Comparison of ENCODE assay signal across 8 cellular contexts in the genomic region with DNA sequence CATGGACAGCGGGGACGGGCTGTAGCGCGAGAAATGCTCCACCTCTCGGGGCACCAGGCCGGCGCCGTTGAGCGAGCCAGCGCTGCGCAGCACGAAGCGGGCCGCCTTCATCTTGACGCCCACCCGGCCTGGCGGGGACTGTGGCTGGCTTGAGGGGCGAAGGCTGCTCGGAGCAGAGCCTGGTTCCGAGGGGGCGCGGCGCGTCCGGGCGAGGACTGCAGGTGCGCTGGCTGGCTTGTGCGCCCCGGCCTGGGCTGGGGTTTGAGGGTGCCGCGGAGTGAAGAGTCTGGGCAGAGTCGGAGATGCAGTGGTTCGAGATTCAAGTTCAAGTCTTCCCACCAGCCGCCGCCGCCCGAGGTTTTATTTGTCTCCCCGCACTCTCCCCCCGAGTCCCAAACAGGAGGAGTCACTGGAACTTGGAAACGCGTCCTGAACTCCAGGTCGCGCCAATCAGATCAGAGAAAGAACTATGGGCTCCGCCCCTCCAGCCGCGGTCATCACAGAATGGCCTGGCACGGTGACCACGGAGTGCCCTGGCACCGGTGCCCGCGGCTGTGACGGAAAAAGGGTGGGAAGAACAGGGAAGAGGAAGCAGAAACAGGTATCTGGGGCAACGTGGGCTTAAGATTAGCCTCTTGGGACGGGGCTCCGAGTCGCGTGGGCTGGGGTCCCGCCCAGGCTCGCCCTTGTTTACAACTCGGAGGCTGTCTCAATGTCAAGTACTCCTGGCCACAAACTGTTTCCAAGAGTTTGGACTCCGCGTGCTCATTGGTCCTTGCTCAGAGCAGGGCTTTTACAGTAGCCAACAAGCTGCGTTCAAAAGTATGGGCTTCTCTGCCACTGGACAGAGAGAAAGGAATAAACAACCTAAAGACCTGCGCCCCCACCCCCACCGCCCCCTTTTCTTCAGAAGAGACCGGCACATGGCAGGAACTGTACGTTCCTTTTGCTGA. TPM values are rescaled to one million over a fixed set of nuclear protein-coding genes. Genes with fewer than 3 reads are reported as not detected.
DNase-seq lines count a peak whose midpoint lies in the region; TF ChIP-seq lines count a peak whose summit lies in the region.

A gene (minus strand): TSS at position 334 of the 953 bp plus-strand sequence. CDS start 223 bp downstream, at position 111.

- DNase-seq in EH (ENCODE audit: low read depth) (peak; percentile 67), NCI-H2029 treated with DMSO at 0.1 percent for 48 hours (lab: John Stamatoyannopoulos, UW) (peak; percentile 31), breast epithelium (ENCODE audit: low spot score in 2 of 2) (peak; percentile 97 to 98), prostate gland (ENCODE audit: low spot score) (peak; percentile 97), NCI-H524 treated with DMSO at 0.1 percent for 48 hours (lab: John Stamatoyannopoulos, UW) (no peak), NCI-H1694 treated with DMSO at 0.1 percent for 48 hours (lab: John Stamatoyannopoulos, UW) (no peak)
- DNase-seq in activated CD4-positive, alpha-beta T cell treated with anti-CD3 and anti-CD28 coated beads, Interleukin-2, amount 10 ng/mL, durations not matched to agents 24 days and 14 days, result no peak

- H3K27ac ChIP-seq in breast epithelium, result peak within 1 kb of the TSS; percentile 95 to 96
- H3K27ac ChIP-seq in prostate gland, result peak within 1 kb of the TSS; percentile 93 to 96

- peak; percentile 79 for TF ChIP-seq POLR2A in breast epithelium (IDR thresholded peaks at IDR 0.05)
- TF ChIP-seq POLR2A in prostate gland (IDR thresholded peaks at IDR 0.05), result peak; percentile 81

- H3K4me1 Mint-ChIP-seq in activated CD4-positive, alpha-beta T cell treated with anti-CD3 and anti-CD28 coated beads, Interleukin-2, amount 10 ng/mL, durations not matched to agents 24 days and 14 days, result no peaks in the 10 kb centered on the region

- peak in 1 of 3 donors; percentile 19 for TF ChIP-seq CTCF in breast epithelium (IDR thresholded peaks at IDR 0.05)
- no peak for TF ChIP-seq CTCF in prostate gland (IDR thresholded peaks at IDR 0.05)

- H3K9me3 ChIP-seq in breast epithelium (no peaks in the 10 kb centered on the region), iPS-15b (ENCODE audit: control insufficient read depth, insufficient read depth, low read length) (no peaks in the 10 kb centered on the region), prostate gland (no peaks in the 10 kb centered on the region)

- H3K27me3 Mint-ChIP-seq in activated CD4-positive, alpha-beta T cell treated with anti-CD3 and anti-CD28 coated beads, Interleukin-2, amount 10 ng/mL, durations not matched to agents 24 days and 14 days, result peaks cover 26% of the 10 kb centered on the region

- intact Hi-C loops in breast epithelium (cut with DNase I; ENCODE audit: low total_unique reads) (loop anchor here (5.0 kb wide), 1 partner anchor 44 kb away; no protein-coding TSS in a partner anchor), prostate gland (cut with DNase I) (loop anchor here (1.0 kb wide), 1 partner anchor 46 kb away; no protein-coding TSS in a partner anchor)
- intact Hi-C loops in activated CD4-positive, alpha-beta T cell treated with anti-CD3 and anti-CD28 coated beads, Interleukin-2, amount 10 ng/mL, durations not matched to agents 24 days and 14 days (cut with micrococcal nuclease), result no loop called here

- no peak within 1 kb of the TSS for H3K4me3 Mint-ChIP-seq in activated CD4-positive, alpha-beta T cell treated with anti-CD3 and anti-CD28 coated beads, Interleukin-2, amount 10 ng/mL, durations not matched to agents 24 days and 14 days

- no peaks in the 10 kb centered on the region for H3K36me3 Mint-ChIP-seq in activated CD4-positive, alpha-beta T cell treated with anti-CD3 and anti-CD28 coated beads, Interleukin-2, amount 10 ng/mL, durations not matched to agents 24 days and 14 days (ENCODE audit: low read depth)

- WGBS in prostate gland, result 2% methylated on average over 61 of the region's 67 CpGs

- H3K27me3 ChIP-seq in breast epithelium (no peaks in the 10 kb centered on the region), iPS-15b (ENCODE audit: control insufficient read depth, insufficient read depth, low read length) (peaks cover 23% of the 10 kb centered on the region), prostate gland (replicated peaks; ENCODE audit: insufficient read depth) (no peaks in the 10 kb centered on the region)

- no peaks in the 10 kb centered on the region for H3K9me3 Mint-ChIP-seq in activated CD4-positive, alpha-beta T cell treated with anti-CD3 and anti-CD28 coated beads, Interleukin-2, amount 10 ng/mL, durations not matched to agents 24 days and 14 days

- peak within 1 kb of the TSS; percentile 82 to 88 (median 87) for H3K4me3 ChIP-seq in breast epithelium
- peak within 1 kb of the TSS; percentile 76 for H3K4me3 ChIP-seq in iPS-15b (ENCODE audit: low read depth, low read length)
- peak within 1 kb of the TSS; percentile 69 to 78 for H3K4me3 ChIP-seq in prostate gland

- no peak within 1 kb of the TSS for H3K9ac ChIP-seq in iPS-15b (ENCODE audit: low read depth, low read length)

- H3K36me3 ChIP-seq in breast epithelium, result peaks cover 12% of the 10 kb centered on the region
- no peaks in the 10 kb centered on the region for H3K36me3 ChIP-seq in iPS-15b (ENCODE audit: control insufficient read depth, insufficient read depth, low read length)
- no peaks in the 10 kb centered on the region for H3K36me3 ChIP-seq in prostate gland

- H3K27ac Mint-ChIP-seq in activated CD4-positive, alpha-beta T cell treated with anti-CD3 and anti-CD28 coated beads, Interleukin-2, amount 10 ng/mL, durations not matched to agents 24 days and 14 days, result no peak within 1 kb of the TSS

- H3K4me1 ChIP-seq in breast epithelium (peaks cover 0 to 7% of the 10 kb centered on the region in 2 donors), iPS-15b (ENCODE audit: control insufficient read depth, insufficient read depth, low read length) (no peaks in the 10 kb centered on the region), prostate gland (replicated peaks) (no peaks in the 10 kb centered on the region)

RNA-seq across cellular contexts. Expression of the gene that starts here (rescaled TPM):
- 100 to 1,000 TPM; 507 to 797 (median 729) TPM for total RNA-seq in breast epithelium
- total RNA-seq in prostate gland, result 10 to 100 TPM; 61.3 to 65.5 TPM
- total RNA-seq in activated CD4-positive, alpha-beta T cell treated with anti-CD3 and anti-CD28 coated beads, Interleukin-2, amount 10 ng/mL, durations not matched to agents 24 days and 14 days, result not detected in 2 replicates

Comparison
In these comparisons a context has a peak if more than half of its experiments do, and no peak if none do; other contexts are left out.
1. RNA of the gene that starts here (total RNA-seq): 507 to 797 TPM in breast epithelium and 61.3 to 65.5 TPM in prostate gland; not detected in activated CD4-positive, alpha-beta T cell treated with anti-CD3 and anti-CD28 coated beads, Interleukin-2, amount 10 ng/mL, durations not matched to agents 24 days and 14 days; every median in the first group is over 10 times any median in the second.
2. RNA of the gene that starts here (total RNA-seq): 507 to 797 TPM in breast epithelium; 61.3 to 65.5 TPM in prostate gland; every median in the first group is over 4 times any median in the second.
3. DNase-seq: peak in EH (single experiment), NCI-H2029 treated with DMSO at 0.1 percent for 48 hours (single experiment), breast epithelium (2 of 2) and prostate gland (single experiment); none in NCI-H524 treated with DMSO at 0.1 percent for 48 hours (single experiment), activated CD4-positive, alpha-beta T cell treated with anti-CD3 and anti-CD28 coated beads, Interleukin-2, amount 10 ng/mL, durations not matched to agents 24 days and 14 days (single experiment) and NCI-H1694 treated with DMSO at 0.1 percent for 48 hours (single experiment).
4. Peak in every context shown above with its lines, with median percentiles within 50 percentile points of each other: H3K4me3 ChIP-seq.